Comparison of ENCODE assay signal across 9 cellular contexts in genomic region chr15:84023636-84024035, GRCh38.
DNase-seq lines count a peak whose midpoint lies in the region; ATAC-seq and TF ChIP-seq lines count a peak whose summit lies in the region.
"Had no signal": no experiment of that assay in that cellular context is flagged by ENCODE, and none has a peak within 500 bp of the region (broad histone marks: within the 10 kb centered on the region; RNA-seq: fewer than 3 reads in every experiment).

No MANE protein-coding gene starts in this region.

- in situ Hi-C loops in astrocyte of the spinal cord (cut with HindIII; ENCODE audit: low sequenced_read_pairs): no loop called here

- no peak overlapping the region for H3K4me3 ChIP-seq in Jurkat, Clone E6-1 (ENCODE audit: low read length)
- H3K4me3 ChIP-seq in astrocyte of the spinal cord (ENCODE audit: low read depth, low read length): no peak overlapping the region
- H3K4me3 ChIP-seq: mucosa of descending colon had no signal

- peak; percentile 52 for DNase-seq in ELR (ENCODE audit: low read depth)
- DNase-seq in Jurkat, Clone E6-1 (ENCODE audit: low read depth, low spot score): peak; percentile 10
- no peak for DNase-seq in astrocyte of the spinal cord (ENCODE audit: low read depth, low spot score)
- peak; percentile 15 for DNase-seq in medulla oblongata (ENCODE audit: extremely low spot score)
- DNase-seq in stimulated activated naive CD4-positive, alpha-beta T cell treated with Interleukin-2 at 50 U/mL for 16 hours (lab: John Stamatoyannopoulos, UW): no peak
- DNase-seq in GOT3 (lab: John Stamatoyannopoulos, UW): no peak

- no peak for ATAC-seq in GM21423 (IDR thresholded peaks at IDR 0.05; ENCODE audit: unreplicated experiment)
- no peak for ATAC-seq in GM19452 (IDR thresholded peaks at IDR 0.05; ENCODE audit: unreplicated experiment)
- ATAC-seq: mucosa of descending colon had no signal

- TF ChIP-seq CTCF in astrocyte of the spinal cord (IDR thresholded peaks at IDR 0.05; ENCODE audit: low read depth, low read length): peak; percentile 45

Comparison
In these comparisons a context has a peak if more than half of its experiments do, and no peak if none do; other contexts are left out.
1. DNase-seq: peak in ELR (single experiment), Jurkat, Clone E6-1 (single experiment) and medulla oblongata (single experiment); none in astrocyte of the spinal cord (single experiment), stimulated activated naive CD4-positive, alpha-beta T cell treated with Interleukin-2 at 50 U/mL for 16 hours (single experiment) and GOT3 (single experiment).